ENCODE assay signal across 17 cellular contexts in genomic region chr5:119331566-119332095, GRCh38. TPM values are rescaled to one million over a fixed set of nuclear protein-coding genes. Genes with fewer than 3 reads are reported as not detected.
DNase-seq lines count a peak whose midpoint lies in the region; ATAC-seq, FAIRE-seq and TF ChIP-seq lines count a peak whose summit lies in the region.
"Had no signal": no experiment of that assay in that cellular context is flagged by ENCODE, and none has a peak within 500 bp of the region (broad histone marks: within the 10 kb centered on the region; RNA-seq: fewer than 3 reads in every experiment).

No MANE protein-coding gene starts in this region.

- no peaks in the 10 kb centered on the region for H3K27me3 Mint-ChIP-seq in activated T-cell treated with anti-CD3 and anti-CD28 coated beads, Interleukin-2, amount 50 U/mL, for 24 hours
- H3K27me3 Mint-ChIP-seq in stimulated activated memory B cell treated with anti-CD40 and anti-IgM and Interleukin-4, amounts not matched to agents 10 μg/mL and 1 μg/mL and 100 μg/mL, for 72 hours, result no peaks in the 10 kb centered on the region

- no TSS peak for BruUV-seq in K562 (replicated peaks; lab: Mats Ljungman, UMichigan)

- H3K27ac Mint-ChIP-seq in activated T-cell treated with anti-CD3 and anti-CD28 coated beads, Interleukin-2, amount 50 U/mL, for 24 hours, result peak overlapping the region; percentile 97
- peak overlapping the region; percentile 84 for H3K27ac Mint-ChIP-seq in stimulated activated memory B cell treated with anti-CD40 and anti-IgM and Interleukin-4, amounts not matched to agents 10 μg/mL and 1 μg/mL and 100 μg/mL, for 72 hours
- H3K27ac Mint-ChIP-seq: HFFc6 had no signal

- TF ChIP-seq CTCF in RWPE1 (conservative IDR thresholded peaks at IDR 0.05; ENCODE audit: low read depth) (no peak), K562 (IDR thresholded peaks at IDR 0.05 in 2 of 3, conservative IDR thresholded peaks at IDR 0.05 in 1 of 3; ENCODE audit: insufficient read depth in 2 of 3, low read depth in 1 of 3, low read length in 3 of 3) (no peak), left ventricle myocardium inferior (IDR thresholded peaks at IDR 0.05; ENCODE audit: borderline replicate concordance) (no peak), body of pancreas (IDR thresholded peaks at IDR 0.05) (no peak)

- no peak overlapping the region for H3K4me3 ChIP-seq in K562
- no peak overlapping the region for H3K4me3 ChIP-seq in left ventricle myocardium inferior
- H3K4me3 ChIP-seq in body of pancreas, result no peak overlapping the region
- H3K4me3 ChIP-seq: suprapubic skin had no signal

- TF ChIP-seq POLR2A in K562 (conservative IDR thresholded peaks at IDR 0.05) (no peak), body of pancreas (IDR thresholded peaks at IDR 0.05) (no peak)

- in situ Hi-C loops in K562 (cut with MboI), result no loop called here

- ATAC-seq in K562, result no peak
- ATAC-seq in stimulated activated memory B cell treated with anti-CD40 and anti-IgM and Interleukin-4, amounts not matched to agents 10 μg/mL and 1 μg/mL and 100 μg/mL, for 72 hours, result no peak
- ATAC-seq in HG02981 (IDR thresholded peaks at IDR 0.05; ENCODE audit: unreplicated experiment), result no peak
- no peak for ATAC-seq in body of pancreas

- H3K27me3 ChIP-seq in K562 (ENCODE audit: control insufficient read depth in 2 of 2, insufficient read depth in 2 of 2, low read length in 2 of 2) (no peaks in the 10 kb centered on the region), left ventricle myocardium inferior (ENCODE audit: low read depth) (no peaks in the 10 kb centered on the region), body of pancreas (no peaks in the 10 kb centered on the region)
- H3K27me3 ChIP-seq: suprapubic skin had no signal

- peak; percentile 48 for FAIRE-seq in K562 (lab: Jason Lieb, UNC)
- FAIRE-seq: D721Med had no signal

- peaks cover 29% of the 10 kb centered on the region for H3K36me3 Mint-ChIP-seq in activated T-cell treated with anti-CD3 and anti-CD28 coated beads, Interleukin-2, amount 50 U/mL, for 24 hours (ENCODE audit: low read depth)
- peaks cover 15% of the 10 kb centered on the region for H3K36me3 Mint-ChIP-seq in stimulated activated memory B cell treated with anti-CD40 and anti-IgM and Interleukin-4, amounts not matched to agents 10 μg/mL and 1 μg/mL and 100 μg/mL, for 72 hours

- peak overlapping the region; percentile 11; the same call in 1 of the 2 replicates for H2AFZ ChIP-seq in K562 (ENCODE audit: low read depth, low read length)

- H3K9me1 ChIP-seq in K562 (ENCODE audit: control insufficient read depth, insufficient read depth, low read length), result peaks cover 6% of the 10 kb centered on the region

- peak overlapping the region; percentile 27 for H3K4me3 Mint-ChIP-seq in activated T-cell treated with anti-CD3 and anti-CD28 coated beads, Interleukin-2, amount 50 U/mL, for 24 hours
- H3K4me3 Mint-ChIP-seq in stimulated activated memory B cell treated with anti-CD40 and anti-IgM and Interleukin-4, amounts not matched to agents 10 μg/mL and 1 μg/mL and 100 μg/mL, for 72 hours, result no peak overlapping the region
- H3K4me3 Mint-ChIP-seq: HFFc6 had no signal

- peaks cover 98% of the 10 kb centered on the region for H3K4me1 Mint-ChIP-seq in activated T-cell treated with anti-CD3 and anti-CD28 coated beads, Interleukin-2, amount 50 U/mL, for 24 hours (ENCODE audit: low read depth)
- H3K4me1 Mint-ChIP-seq in stimulated activated memory B cell treated with anti-CD40 and anti-IgM and Interleukin-4, amounts not matched to agents 10 μg/mL and 1 μg/mL and 100 μg/mL, for 72 hours, result peaks cover 92% of the 10 kb centered on the region

- H3K4me2 ChIP-seq in K562 (ENCODE audit: insufficient read depth, low read length), result peak overlapping the region; percentile 66

- H3K36me3 ChIP-seq in K562 (ENCODE audit: control insufficient read depth, insufficient read depth, low read length) (peaks cover 11% of the 10 kb centered on the region), left ventricle myocardium inferior (no peaks in the 10 kb centered on the region), body of pancreas (replicated peaks in 1 of 2; ENCODE audit: insufficient read depth in 1 of 2, low read depth in 2 of 2) (no peaks in the 10 kb centered on the region)
- H3K36me3 ChIP-seq: suprapubic skin had no signal

- intact Hi-C loops in K562 (cut with micrococcal nuclease) (loop anchor here (2.0 kb wide), 2 partner anchors 33 to 63 kb away; no protein-coding TSS in a partner anchor), left ventricle myocardium inferior (cut with micrococcal nuclease) (no loop called here), body of pancreas (cut with DNase I) (no loop called here)

- H3K27ac ChIP-seq in RWPE1 (0 out of 2 replicates have a peak overlapping the region, but pooled peaks have one; percentile 9), K562 (ENCODE audit: extremely low read depth, low read depth, low read length) (peak overlapping the region; percentile 86), left ventricle myocardium inferior (replicated peaks) (no peak overlapping the region), body of pancreas (no peak overlapping the region)

- H3K4me1 ChIP-seq in K562 (replicated peaks in 1 of 2; ENCODE audit: control insufficient read depth in 2 of 2, insufficient read depth in 2 of 2, low read length in 2 of 2) (peaks cover 36 to 89% of the 10 kb centered on the region in 2 experiments), left ventricle myocardium inferior (peaks cover 16% of the 10 kb centered on the region), body of pancreas (peaks cover 8% of the 10 kb centered on the region)

- 12% methylated on average over 3 of the region's 3 CpGs for WGBS in K562 (ENCODE audit: insufficient coverage, low coverage, missing lambda C conversion rate)
- 73 to 96% methylated on average over 3 of the region's 3 CpGs for WGBS in body of pancreas, 2 donors

- no peak for TF ChIP-seq RAD21 in K562 (CRISPR knock-in tag; conservative IDR thresholded peaks at IDR 0.05 in 1 of 2, IDR thresholded peaks at IDR 0.05 in 1 of 2)

- H4K20me1 ChIP-seq in K562 (replicated peaks; ENCODE audit: control insufficient read depth, insufficient read depth, low read length), result no peaks in the 10 kb centered on the region

- no peaks in the 10 kb centered on the region for H3K9me3 Mint-ChIP-seq in activated T-cell treated with anti-CD3 and anti-CD28 coated beads, Interleukin-2, amount 50 U/mL, for 24 hours
- H3K9me3 Mint-ChIP-seq in stimulated activated memory B cell treated with anti-CD40 and anti-IgM and Interleukin-4, amounts not matched to agents 10 μg/mL and 1 μg/mL and 100 μg/mL, for 72 hours, result no peaks in the 10 kb centered on the region
- H3K9me3 Mint-ChIP-seq: HFFc6 had no signal

- TF ChIP-seq EP300 in K562 (IDR thresholded peaks at IDR 0.05; ENCODE audit: low read length), result peak; percentile 13; the same call in 1 of the 2 replicates

- no peak for DNase-seq in activated T-cell treated with anti-CD3 and anti-CD28 coated beads, Interleukin-2, amount 50 U/mL, for 24 hours
- no peak for DNase-seq in activated T-cell treated with anti-CD3 and anti-CD28 coated beads, Interleukin-2, amount 50 U/mL, for 1 hour
- no peak for DNase-seq in RWPE1 (ENCODE audit: low spot score)
- DNase-seq in K562 (ENCODE audit: extremely low read depth in 1 of 4, low spot score in 3 of 4), result peak in 1 of 4 experiments; percentile 73
- DNase-seq in left ventricle myocardium inferior, result no peak
- DNase-seq in body of pancreas, result no peak
- DNase-seq: HFFc6; hypothalamus; Kasumi-1; NCI-H1694 treated with DMSO at 0.1 percent for 48 hours; NCI-H510A treated with DMSO at 0.1 percent for 48 hours; stimulated activated CD4-positive, alpha-beta T cell treated with anti-CD3 and anti-CD28 coated beads, Interleukin-15, amount 100 ng/mL, for 24 hours; SW 1271 had no signal

- no peaks in the 10 kb centered on the region for H3K9me3 ChIP-seq in K562 (replicated peaks; ENCODE audit: control insufficient read depth, insufficient read depth, low read depth, low read length)
- no peaks in the 10 kb centered on the region for H3K9me3 ChIP-seq in left ventricle myocardium inferior (replicated peaks)
- no peaks in the 10 kb centered on the region for H3K9me3 ChIP-seq in body of pancreas
- H3K9me3 ChIP-seq: suprapubic skin had no signal

- POLR2A ChIA-PET in RWPE1 (lab: Yijun Ruan, JAX; ENCODE audit: low non-redundant PET), result interaction anchor here (1.0 kb wide), 1 partner anchor 8 kb away, joined by 14 read pairs; no protein-coding TSS in a partner anchor
- POLR2A ChIA-PET in K562 (lab: Yijun Ruan, JAX), result interaction anchor here (1.4 to 2.4 kb wide), 3 partner anchors 9 to 14 kb away, joined by 5 to 11 read pairs (median 6); no protein-coding TSS in a partner anchor

- CTCF ChIA-PET in RWPE1 (lab: Yijun Ruan, JAX) (interaction anchor here (0.6 to 0.9 kb wide), 2 partner anchors 10 to 66 kb away, joined by 3 read pairs; no protein-coding TSS in a partner anchor), K562 (lab: Yijun Ruan, JAX; ENCODE audit: low intra/inter-chr PET ratio) (no interaction called here)

- H3K9ac ChIP-seq in K562 (ENCODE audit: insufficient read depth in 1 of 2, low read depth in 2 of 2, low read length in 2 of 2), result peak overlapping the region; percentile 66 to 69; a peak in 3 of 4 replicates

- peaks cover 89% of the 10 kb centered on the region for H3K79me2 ChIP-seq in K562 (ENCODE audit: control insufficient read depth, insufficient read depth, low read length)

RNA-seq across cellular contexts. Expression of gene TNFAIP8, which starts 24.2 kb away (rescaled TPM):
- 10.6 and 20.5 TPM in 2 replicates for total RNA-seq in K562 (2011; cell fraction: chromatin; rRNA removed; ENCODE audit: low replicate concordance)
- 7.8 and 9.0 TPM in 2 replicates for total RNA-seq in K562 (2011; cell fraction: nucleolus; rRNA removed)
- 12.6 and 24.7 TPM in 2 replicates for total RNA-seq in K562 (2011; cell fraction: nucleoplasm; rRNA removed)
- total RNA-seq in K562 (2014; rRNA removed) (42.0 and 46.0 TPM in 2 replicates), K562 (2014; rRNA removed; fragmentation: Illumina TruSeq; extraction: Trizol) (38.5 and 47.4 TPM in 2 replicates), K562 (2015; rRNA removed; fragmentation: Illumina TruSeq; extraction: Trizol) (44.8 and 47.0 TPM in 2 replicates), K562 (2021) (33.6 and 36.7 TPM in 2 replicates), left ventricle myocardium inferior (3.2 TPM), body of pancreas (10 to 100 TPM; 15.8 to 32.3 TPM)
- polyA plus RNA-seq in K562 (2011; rRNA removed) (44.6 and 52.2 TPM in 2 replicates), K562 (2014; fragmentation: Illumina TruSeq; extraction: Trizol) (49.3 and 57.3 TPM in 2 replicates), K562 (2014; fragmentation: Nextera tagmentation; extraction: Ambion mirVana) (10 to 100 TPM; 29.9 to 34.3 TPM), K562 (2014; rRNA removed) (35.8 and 47.6 TPM in 2 replicates)
- 35.0 and 41.8 TPM in 2 replicates for polyA plus RNA-seq in K562 (2011; cell fraction: cytosol; rRNA removed)
- polyA plus RNA-seq in K562 (2011; cell fraction: nucleus; rRNA removed), result 20.2 and 24.7 TPM in 2 replicates
- 37.7 and 53.3 TPM in 2 replicates for polyA plus RNA-seq in K562 (2012)
- 45.1 and 60.6 TPM in 2 replicates for polyA minus RNA-seq in K562 (2011; rRNA and poly(A)+ RNA removed)
- 38.1 and 47.6 TPM in 2 replicates for polyA minus RNA-seq in K562 (2011; cell fraction: cytosol; rRNA and poly(A)+ RNA removed)
- 9.3 and 20.3 TPM in 2 replicates for polyA minus RNA-seq in K562 (2011; cell fraction: nucleus; rRNA and poly(A)+ RNA removed)

Comparison
In these comparisons a context has a peak if more than half of its experiments do, and no peak if none do; other contexts are left out.
1. H3K27ac ChIP-seq: peak in RWPE1 (single experiment) and K562 (single experiment); none in left ventricle myocardium inferior (single experiment) and body of pancreas (0 of 4).